ENCODE assay signal across 22 cellular contexts in genomic region chr18:31245820-31246219, GRCh38.
DNase-seq lines count a peak whose midpoint lies in the region; ATAC-seq and TF ChIP-seq lines count a peak whose summit lies in the region.
"Had no signal": no experiment of that assay in that cellular context is flagged by ENCODE, and none has a peak within 500 bp of the region (broad histone marks: within the 10 kb centered on the region; RNA-seq: fewer than 3 reads in every experiment).

No MANE protein-coding gene starts in this region.

- intact Hi-C loops in PC-3 (cut with micrococcal nuclease), result no loop called here
- intact Hi-C loops in CD8-positive, alpha-beta T cell (cut with DNase I, micrococcal nuclease), result no loop called here

- H4K20me1 ChIP-seq in PC-3 (ENCODE audit: low read length) (no peaks in the 10 kb centered on the region), osteoblast (ENCODE audit: insufficient read depth, low read length) (no peaks in the 10 kb centered on the region)

- H3K36me3 ChIP-seq in PC-3 (ENCODE audit: low read depth, low read length) (no peaks in the 10 kb centered on the region), osteoblast (ENCODE audit: insufficient read depth, low read length) (no peaks in the 10 kb centered on the region), SJCRH30 (no peaks in the 10 kb centered on the region)
- no peaks in the 10 kb centered on the region for H3K36me3 ChIP-seq in CD8-positive, alpha-beta T cell (ENCODE audit: insufficient read depth, low read length)
- H3K36me3 ChIP-seq: heart left ventricle, sigmoid colon had no signal

- H3K4me2 ChIP-seq in PC-3 (ENCODE audit: low read length) (no peak overlapping the region), osteoblast (ENCODE audit: insufficient read depth, low read length) (no peak overlapping the region)

- no peaks in the 10 kb centered on the region for H3K27me3 Mint-ChIP-seq in CD8-positive, alpha-beta T cell (ENCODE audit: low read depth)
- H3K27me3 Mint-ChIP-seq: activated B cell treated with CpG ODN at 0.5 μM for 24 hours; activated naive CD4-positive, alpha-beta T cell treated with anti-CD3 and anti-CD28 coated beads, Interleukin-2, amount 50 U/mL, for 24 hours; naive thymus-derived CD8-positive, alpha-beta T cell had no signal

- no peak overlapping the region for H2AFZ ChIP-seq in PC-3 (ENCODE audit: low read length)
- no peak overlapping the region for H2AFZ ChIP-seq in osteoblast (ENCODE audit: low read length)

- no peaks in the 10 kb centered on the region for H3K36me3 Mint-ChIP-seq in CD8-positive, alpha-beta T cell
- no peaks in the 10 kb centered on the region for H3K36me3 Mint-ChIP-seq in activated naive CD4-positive, alpha-beta T cell treated with anti-CD3 and anti-CD28 coated beads, Interleukin-2, amount 50 U/mL, for 72 hours
- H3K36me3 Mint-ChIP-seq: activated naive CD4-positive, alpha-beta T cell treated with anti-CD3 and anti-CD28 coated beads, Interleukin-2, amount 50 U/mL, for 24 hours; naive thymus-derived CD8-positive, alpha-beta T cell had no signal

- H3K9me3 ChIP-seq in PC-3 (ENCODE audit: low read length) (no peaks in the 10 kb centered on the region), osteoblast (ENCODE audit: low read depth, low read length) (no peaks in the 10 kb centered on the region), SJCRH30 (replicated peaks) (no peaks in the 10 kb centered on the region)
- no peaks in the 10 kb centered on the region for H3K9me3 ChIP-seq in CD8-positive, alpha-beta T cell (ENCODE audit: low read length)
- H3K9me3 ChIP-seq: heart left ventricle, sigmoid colon had no signal

- H3K4me3 ChIP-seq in PC-3 (ENCODE audit: low read length) (no peak overlapping the region), osteoblast (ENCODE audit: insufficient read depth, low read length) (no peak overlapping the region), SJCRH30 (no peak overlapping the region)
- no peak overlapping the region for H3K4me3 ChIP-seq in CD8-positive, alpha-beta T cell (ENCODE audit: low read depth, low read length)
- H3K4me3 ChIP-seq: sigmoid colon had no signal

- no peak overlapping the region for H3K27ac Mint-ChIP-seq in CD8-positive, alpha-beta T cell
- no peak overlapping the region for H3K27ac Mint-ChIP-seq in activated naive CD4-positive, alpha-beta T cell treated with anti-CD3 and anti-CD28 coated beads, Interleukin-2, amount 50 U/mL, for 72 hours
- H3K27ac Mint-ChIP-seq: activated B cell treated with CpG ODN at 0.5 μM for 24 hours; activated naive CD4-positive, alpha-beta T cell treated with anti-CD3 and anti-CD28 coated beads, Interleukin-2, amount 50 U/mL, for 24 hours; HFFc6; naive thymus-derived CD8-positive, alpha-beta T cell had no signal

- no peak overlapping the region for H3K27ac ChIP-seq in PC-3 (ENCODE audit: low read length)
- H3K27ac ChIP-seq in epithelial cell of prostate, result peak overlapping the region; percentile 93
- H3K27ac ChIP-seq in osteoblast (ENCODE audit: low read depth, low read length), result no peak overlapping the region
- no peak overlapping the region for H3K27ac ChIP-seq in SJCRH30
- H3K27ac ChIP-seq in CD8-positive, alpha-beta T cell (ENCODE audit: low read depth, low read length), result no peak overlapping the region
- H3K27ac ChIP-seq: dorsolateral prefrontal cortex, sigmoid colon had no signal

- peaks cover 31% of the 10 kb centered on the region for H3K4me1 ChIP-seq in PC-3 (ENCODE audit: insufficient read depth, low read length)
- no peaks in the 10 kb centered on the region for H3K4me1 ChIP-seq in osteoblast (ENCODE audit: insufficient read depth, low read length)
- no peaks in the 10 kb centered on the region for H3K4me1 ChIP-seq in SJCRH30
- no peaks in the 10 kb centered on the region for H3K4me1 ChIP-seq in CD8-positive, alpha-beta T cell (ENCODE audit: insufficient read depth, low read length)

- H3F3A ChIP-seq in PC-3 (ENCODE audit: low read length, unreplicated experiment), result no peaks in the 10 kb centered on the region

- no peak overlapping the region for H3K9ac ChIP-seq in PC-3 (ENCODE audit: low read length)

- ATAC-seq in GM19351 (IDR thresholded peaks at IDR 0.05; ENCODE audit: unreplicated experiment), result peak; percentile 39
- no peak for ATAC-seq in PC-3
- ATAC-seq in CD8-positive, alpha-beta T cell, result no peak
- ATAC-seq in activated naive CD4-positive, alpha-beta T cell treated with anti-CD3 and anti-CD28 coated beads, Interleukin-2, amount 50 U/mL, for 72 hours, result no peak
- ATAC-seq: heart left ventricle; naive thymus-derived CD8-positive, alpha-beta T cell had no signal

- DNase-seq in PC-3, result peak; percentile 4
- peak; percentile 90 for DNase-seq in epithelial cell of prostate (ENCODE audit: low read depth, low spot score)
- peak; percentile 14 for DNase-seq in osteoblast (ENCODE audit: insufficient read length, low spot score, missing footprints)
- DNase-seq in superior temporal gyrus (ENCODE audit: extremely low spot score), result no peak
- DNase-seq in SJCRH30, result no peak
- DNase-seq in CD8-positive, alpha-beta T cell, result no peak
- DNase-seq in activated naive CD4-positive, alpha-beta T cell treated with anti-CD3 and anti-CD28 coated beads, Interleukin-2, amount 50 U/mL, for 72 hours (ENCODE audit: low spot score in 2 of 2), result no peak
- DNase-seq: activated B cell treated with CpG ODN at 0.5 μM for 24 hours; aorta; dorsolateral prefrontal cortex; EL; heart left ventricle; HFFc6; naive thymus-derived CD8-positive, alpha-beta T cell; NCI-H187; NCI-H226; NCI-H774; posterior cingulate gyrus; sigmoid colon; trophoblast cell had no signal

- H3K4me1 Mint-ChIP-seq in CD8-positive, alpha-beta T cell (ENCODE audit: low read depth), result no peaks in the 10 kb centered on the region
- H3K4me1 Mint-ChIP-seq: activated B cell treated with CpG ODN at 0.5 μM for 24 hours; activated naive CD4-positive, alpha-beta T cell treated with anti-CD3 and anti-CD28 coated beads, Interleukin-2, amount 50 U/mL, for 24 hours had no signal

- POLR2A ChIA-PET in PC-3 (lab: Charles Lee; ENCODE audit: unreplicated experiment), result interaction anchor here (1.0 kb wide), 1 partner anchor 204 kb away, joined by 5 read pairs; no protein-coding TSS in a partner anchor
- POLR2A ChIA-PET in CD8-positive, alpha-beta T cell (lab: Charles Lee), result interaction anchor here (1.0 kb wide), 1 partner anchor 83 kb away, joined by 4 read pairs; the partner anchor contains the start of gene DSC1

- no TSS peak for BruUV-seq in PC-3 (replicated peaks; lab: Mats Ljungman, UMichigan)

- no peaks in the 10 kb centered on the region for H3K9me2 ChIP-seq in PC-3 (replicated peaks; ENCODE audit: low read length)

- H3K4me3 Mint-ChIP-seq in CD8-positive, alpha-beta T cell, result no peak overlapping the region
- H3K4me3 Mint-ChIP-seq: activated B cell treated with CpG ODN at 0.5 μM for 24 hours; activated naive CD4-positive, alpha-beta T cell treated with anti-CD3 and anti-CD28 coated beads, Interleukin-2, amount 50 U/mL, for 24 hours; HFFc6; naive thymus-derived CD8-positive, alpha-beta T cell had no signal

- H3K27me3 ChIP-seq in PC-3 (ENCODE audit: low read length) (no peaks in the 10 kb centered on the region), osteoblast (ENCODE audit: insufficient read depth, low read length) (no peaks in the 10 kb centered on the region), SJCRH30 (no peaks in the 10 kb centered on the region)
- H3K27me3 ChIP-seq in CD8-positive, alpha-beta T cell (ENCODE audit: insufficient read depth, low read length), result no peaks in the 10 kb centered on the region
- H3K27me3 ChIP-seq: dorsolateral prefrontal cortex, heart left ventricle, sigmoid colon had no signal

- no peaks in the 10 kb centered on the region for H3K79me2 ChIP-seq in PC-3 (ENCODE audit: low read length)
- no peaks in the 10 kb centered on the region for H3K79me2 ChIP-seq in osteoblast (ENCODE audit: insufficient read depth, low read length)

- CTCF ChIA-PET in PC-3 (lab: Charles Lee), result no interaction called here
- CTCF ChIA-PET in CD8-positive, alpha-beta T cell (lab: Charles Lee), result no interaction called here

- no peaks in the 10 kb centered on the region for H3K9me3 Mint-ChIP-seq in CD8-positive, alpha-beta T cell
- peaks cover 0 to 2% of the 10 kb centered on the region in 2 donors for H3K9me3 Mint-ChIP-seq in activated naive CD4-positive, alpha-beta T cell treated with anti-CD3 and anti-CD28 coated beads, Interleukin-2, amount 50 U/mL, for 72 hours
- H3K9me3 Mint-ChIP-seq: activated B cell treated with CpG ODN at 0.5 μM for 24 hours; activated naive CD4-positive, alpha-beta T cell treated with anti-CD3 and anti-CD28 coated beads, Interleukin-2, amount 50 U/mL, for 24 hours had no signal

- TF ChIP-seq CTCF in PC-3 (conservative IDR thresholded peaks at IDR 0.05; ENCODE audit: low read depth, low read length) (no peak), osteoblast (IDR thresholded peaks at IDR 0.05; ENCODE audit: extremely low read depth, low read depth, low read length) (no peak)
- TF ChIP-seq CTCF in CD8-positive, alpha-beta T cell (IDR thresholded peaks at IDR 0.05), result no peak

Comparison
In these comparisons a context has a peak if more than half of its experiments do, and no peak if none do; other contexts are left out.
1. DNase-seq: peak in PC-3 (single experiment), epithelial cell of prostate (single experiment) and osteoblast (single experiment); none in superior temporal gyrus (single experiment), SJCRH30 (0 of 2), CD8-positive, alpha-beta T cell (0 of 7) and activated naive CD4-positive, alpha-beta T cell treated with anti-CD3 and anti-CD28 coated beads, Interleukin-2, amount 50 U/mL, for 72 hours (0 of 2).